9 cellular contexts compared by ENCODE assay signal in the genomic region with DNA sequence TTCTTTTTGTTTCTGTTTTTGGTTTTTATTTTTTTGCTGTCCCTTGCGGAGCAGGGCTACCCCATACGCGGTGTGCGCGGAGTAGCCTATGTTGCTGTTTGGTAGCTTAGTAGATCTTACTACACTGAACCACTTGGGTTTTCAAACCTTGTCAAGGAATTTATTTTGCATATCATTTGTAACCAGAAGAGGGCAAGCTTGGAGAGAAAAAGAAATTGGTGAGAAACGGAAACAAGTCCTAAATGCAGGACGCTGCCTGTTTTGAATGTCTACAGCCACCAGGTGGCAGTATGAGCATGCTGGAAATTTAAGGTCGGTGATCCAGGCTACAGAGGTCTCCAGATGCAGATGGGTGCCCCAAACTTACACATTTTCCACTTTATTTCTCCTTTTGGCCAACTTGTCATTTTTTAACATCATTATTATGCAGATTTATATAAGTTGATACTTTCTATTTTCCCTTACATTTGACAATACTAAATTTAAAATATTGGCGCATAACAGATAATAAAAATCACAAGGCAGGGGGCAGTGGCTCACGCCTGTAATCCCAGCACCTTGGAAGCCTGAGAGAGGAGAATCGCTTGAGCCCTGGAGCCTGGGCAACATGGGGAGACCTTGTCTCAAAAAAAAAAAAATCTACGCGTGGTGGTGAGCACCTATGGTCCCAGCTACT. TPM values are rescaled to one million over a fixed set of nuclear protein-coding genes. Genes with fewer than 3 reads are reported as not detected.
DNase-seq lines count a peak whose midpoint lies in the region; ATAC-seq and TF ChIP-seq lines count a peak whose summit lies in the region.
"Had no signal": no experiment of that assay in that cellular context is flagged by ENCODE, and none has a peak within 500 bp of the region (broad histone marks: within the 10 kb centered on the region; RNA-seq: fewer than 3 reads in every experiment).

No MANE protein-coding gene starts in this region.

- peaks cover 4% of the 10 kb centered on the region for H3K36me3 Mint-ChIP-seq in Calu3 (ENCODE audit: insufficient read depth, unreplicated experiment)
- H3K36me3 Mint-ChIP-seq in naive thymus-derived CD8-positive, alpha-beta T cell: no peaks in the 10 kb centered on the region
- H3K36me3 Mint-ChIP-seq in stimulated activated naive B cell treated with anti-CD40 and anti-IgM and Interleukin-4, amounts not matched to agents 10 μg/mL and 1 μg/mL and 100 μg/mL, for 72 hours: no peaks in the 10 kb centered on the region

- H3K14ac ChIP-seq in IMR-90 (replicated peaks; ENCODE audit: low read depth, low read length): no peak overlapping the region

- POLR2A ChIA-PET in IMR-90 (lab: Charles Lee; ENCODE audit: unreplicated experiment): no interaction called here
- POLR2A ChIA-PET in naive thymus-derived CD8-positive, alpha-beta T cell (lab: Charles Lee): interaction anchor here (0.6 to 1.1 kb wide), 2 partner anchors 16 to 244 kb away, joined by 4 to 7 read pairs; no protein-coding TSS in a partner anchor

- no peak overlapping the region for H2AFZ ChIP-seq in IMR-90 (replicated peaks; ENCODE audit: low read length, poor library complexity)
- no peak overlapping the region for H2AFZ ChIP-seq in OCI-LY3 (ENCODE audit: low read depth, low read length)

- no peaks in the 10 kb centered on the region for H3K79me1 ChIP-seq in IMR-90 (ENCODE audit: low read depth in 1 of 2, low read length in 2 of 2)

- WGBS in IMR-90 (ENCODE audit: extremely low coverage in 2 of 2, insufficient read length in 1 of 2), 2 experiments: 0% methylated on average over 1 of the region's 13 CpGs; no CpG with 5 or more reads in 1 of the 2 experiments

- no peak for TF ChIP-seq POLR2A in IMR-90 (IDR thresholded peaks at IDR 0.05; ENCODE audit: low read depth, low read length)

- TF ChIP-seq CTCF in Calu3 (IDR thresholded peaks at IDR 0.05; ENCODE audit: unreplicated experiment) (peak; percentile 98), IMR-90 (conservative IDR thresholded peaks at IDR 0.05; ENCODE audit: low read depth, low read length) (peak; percentile 98), OCI-LY3 (IDR thresholded peaks at IDR 0.05; ENCODE audit: low read depth, low read length) (peak; percentile 80), epithelial cell of esophagus (IDR thresholded peaks at IDR 0.05; ENCODE audit: insufficient read depth, low read depth, low read length, missing control alignments) (peak; percentile 96)

- no peak overlapping the region for H3K9ac ChIP-seq in IMR-90 (ENCODE audit: low read depth, low read length)
- no peak overlapping the region for H3K9ac ChIP-seq in OCI-LY3 (ENCODE audit: low read length)

- no peak overlapping the region for H3K23ac ChIP-seq in IMR-90 (ENCODE audit: low read depth, low read length)

- H3K4me1 Mint-ChIP-seq in Calu3 (ENCODE audit: low read depth, unreplicated experiment): peaks cover 16% of the 10 kb centered on the region
- H3K4me1 Mint-ChIP-seq in naive thymus-derived CD8-positive, alpha-beta T cell: peaks cover 0 to 8% (median 2%) of the 10 kb centered on the region in 4 donors
- H3K4me1 Mint-ChIP-seq in stimulated activated naive B cell treated with anti-CD40 and anti-IgM and Interleukin-4, amounts not matched to agents 10 μg/mL and 1 μg/mL and 100 μg/mL, for 72 hours: peaks cover 15 to 21% of the 10 kb centered on the region in 2 donors

- no peaks in the 10 kb centered on the region for H3K36me3 ChIP-seq in IMR-90 (ENCODE audit: control insufficient read depth, insufficient read depth, low read length)
- H3K36me3 ChIP-seq in OCI-LY3 (replicated peaks; ENCODE audit: low read depth, low read length): no peaks in the 10 kb centered on the region

- H3K27me3 ChIP-seq in IMR-90 (ENCODE audit: control insufficient read depth, insufficient read depth, low read length) (peaks cover 2% of the 10 kb centered on the region; the same call in 1 of the 2 replicates), OCI-LY3 (ENCODE audit: low read depth, low read length) (no peaks in the 10 kb centered on the region)

- BruUV-seq in Calu3 (replicated peaks; lab: Mats Ljungman, UMichigan): no TSS peak
- BruUV-seq in IMR-90 (replicated peaks; lab: Mats Ljungman, UMichigan): no TSS peak

- H3K27ac ChIP-seq in IMR-90 (ENCODE audit: insufficient read depth, low read length) (no peak overlapping the region), OCI-LY3 (ENCODE audit: low read length) (no peak overlapping the region)

- no peak overlapping the region for H3K27ac Mint-ChIP-seq in Calu3 (ENCODE audit: unreplicated experiment)
- peak overlapping the region in 4 of 10 donors; percentile 31 to 90 (median 79) for H3K27ac Mint-ChIP-seq in naive thymus-derived CD8-positive, alpha-beta T cell
- peak overlapping the region; percentile 51 for H3K27ac Mint-ChIP-seq in stimulated activated naive B cell treated with anti-CD40 and anti-IgM and Interleukin-4, amounts not matched to agents 10 μg/mL and 1 μg/mL and 100 μg/mL, for 72 hours
- H3K27ac Mint-ChIP-seq: dendritic cell treated with granulocyte-macrophage colony-stimulating factor and Interleukin-4, amounts not matched to agents 40 ng/mL and 50 ng/mL, for 4 days had no signal

- no peak overlapping the region for H3K4me3 Mint-ChIP-seq in Calu3 (ENCODE audit: low read depth, unreplicated experiment)
- H3K4me3 Mint-ChIP-seq in naive thymus-derived CD8-positive, alpha-beta T cell: no peak overlapping the region
- H3K4me3 Mint-ChIP-seq in stimulated activated naive B cell treated with anti-CD40 and anti-IgM and Interleukin-4, amounts not matched to agents 10 μg/mL and 1 μg/mL and 100 μg/mL, for 72 hours: peak overlapping the region; percentile 47 to 56
- H3K4me3 Mint-ChIP-seq: dendritic cell treated with granulocyte-macrophage colony-stimulating factor and Interleukin-4, amounts not matched to agents 40 ng/mL and 50 ng/mL, for 4 days had no signal

- no peak overlapping the region for H2AK5ac ChIP-seq in IMR-90 (ENCODE audit: low read depth, low read length)

- H2AK9ac ChIP-seq in IMR-90 (replicated peaks; ENCODE audit: low read depth, low read length, poor library complexity): no peak overlapping the region

- CTCF ChIA-PET in Calu3 (lab: Charles Lee) (interaction anchor here (0.7 to 1.8 kb wide), 14 partner anchors 9 to 670 kb away, joined by 3 to 28 read pairs (median 4); partner anchors contain the start of gene STK31), IMR-90 (lab: Yijun Ruan, JAX) (interaction anchor here (0.6 to 2.2 kb wide), 20 partner anchors 9 to 1604 kb away, joined by 3 to 12 read pairs (median 3); partner anchors contain the start of gene CCDC126)

- dilution Hi-C loops in IMR-90 (cut with HindIII; ENCODE audit: low sequenced_read_pairs, unreplicated experiment): no loop called here

- no peaks in the 10 kb centered on the region for H3K79me2 ChIP-seq in OCI-LY3 (ENCODE audit: low read length)

- H3K4me1 ChIP-seq in IMR-90 (ENCODE audit: control insufficient read depth, insufficient read depth, low read length) (no peaks in the 10 kb centered on the region), OCI-LY3 (ENCODE audit: low read length) (peaks cover 19% of the 10 kb centered on the region)

- H3K4me3 ChIP-seq in IMR-90 (ENCODE audit: insufficient read depth, low read depth, low read length) (no peak overlapping the region), OCI-LY3 (ENCODE audit: low read length) (no peak overlapping the region), epithelial cell of esophagus (ENCODE audit: low read length) (no peak overlapping the region)

- no peak overlapping the region for H4K8ac ChIP-seq in IMR-90 (ENCODE audit: low read depth in 2 of 2, low read length in 2 of 2)

- H3K9me3 ChIP-seq in IMR-90 (ENCODE audit: control insufficient read depth, insufficient read depth, low read length): no peaks in the 10 kb centered on the region; the same call in 1 of the 2 replicates
- no peaks in the 10 kb centered on the region for H3K9me3 ChIP-seq in OCI-LY3 (ENCODE audit: insufficient read depth, low read length)

- H2BK5ac ChIP-seq in IMR-90 (ENCODE audit: low read depth, low read length, poor library complexity, severe bottlenecking): no peak overlapping the region

- DNase-seq in Calu3 (peak; percentile 87), IMR-90 (peak; percentile 91), epithelial cell of esophagus (ENCODE audit: low read depth) (peak; percentile 90)
- DNase-seq in activated CD8-positive, alpha-beta memory T cell treated with anti-CD3 and anti-CD28 coated beads, Interleukin-2, amount 50 U/mL, for 4 hours: peak; percentile 74
- DNase-seq in naive thymus-derived CD8-positive, alpha-beta T cell: peak; percentile 40 to 89 (median 80)
- peak; percentile 65 for DNase-seq in stimulated activated naive B cell treated with anti-CD40 and anti-IgM and Interleukin-4, amounts not matched to agents 10 μg/mL and 1 μg/mL and 100 μg/mL, for 72 hours

- no peaks in the 10 kb centered on the region for H3K9me3 Mint-ChIP-seq in Calu3 (ENCODE audit: low read depth, unreplicated experiment)
- H3K9me3 Mint-ChIP-seq in naive thymus-derived CD8-positive, alpha-beta T cell: no peaks in the 10 kb centered on the region
- H3K9me3 Mint-ChIP-seq in stimulated activated naive B cell treated with anti-CD40 and anti-IgM and Interleukin-4, amounts not matched to agents 10 μg/mL and 1 μg/mL and 100 μg/mL, for 72 hours: no peaks in the 10 kb centered on the region
- H3K9me3 Mint-ChIP-seq: dendritic cell treated with granulocyte-macrophage colony-stimulating factor and Interleukin-4, amounts not matched to agents 40 ng/mL and 50 ng/mL, for 4 days had no signal

- H3K18ac ChIP-seq in IMR-90 (ENCODE audit: low read depth, low read length): no peak overlapping the region

- H3K27me3 Mint-ChIP-seq in Calu3 (ENCODE audit: unreplicated experiment): no peaks in the 10 kb centered on the region
- H3K27me3 Mint-ChIP-seq in naive thymus-derived CD8-positive, alpha-beta T cell: no peaks in the 10 kb centered on the region
- H3K27me3 Mint-ChIP-seq in stimulated activated naive B cell treated with anti-CD40 and anti-IgM and Interleukin-4, amounts not matched to agents 10 μg/mL and 1 μg/mL and 100 μg/mL, for 72 hours: no peaks in the 10 kb centered on the region

- no peak overlapping the region for H2BK120ac ChIP-seq in IMR-90 (ENCODE audit: low read depth, low read length)

- intact Hi-C loops in Calu3 (cut with micrococcal nuclease; ENCODE audit: unreplicated experiment): loop anchor here (1.0 kb wide), 1 partner anchor 165 kb away; no protein-coding TSS in a partner anchor
- intact Hi-C loops in IMR-90 (cut with micrococcal nuclease): loop anchor here (1.0 kb wide), 1 partner anchor 165 kb away; no protein-coding TSS in a partner anchor

- H3K4me2 ChIP-seq in IMR-90 (ENCODE audit: low read depth, low read length) (no peak overlapping the region), OCI-LY3 (ENCODE audit: low read length) (peak overlapping the region; percentile 16; the same call in 1 of the 2 replicates)

- H3K56ac ChIP-seq in IMR-90 (ENCODE audit: extremely low read depth, insufficient read depth, low read length): no peak overlapping the region

- no peaks in the 10 kb centered on the region for H3K9me1 ChIP-seq in IMR-90 (ENCODE audit: insufficient read depth, low read length)

- in situ Hi-C loops in IMR-90 (cut with MboI; ENCODE audit: low sequenced_read_pairs): loop anchor here (25.0 kb wide), 1 partner anchor 1565 kb away; no protein-coding TSS in a partner anchor

- no peak overlapping the region for H3K4ac ChIP-seq in IMR-90 (ENCODE audit: low read depth, low read length)

- H4K5ac ChIP-seq in IMR-90 (ENCODE audit: low read depth, low read length): no peak overlapping the region

- peak; percentile 60 for ATAC-seq in GM21447 (IDR thresholded peaks at IDR 0.05; ENCODE audit: unreplicated experiment)
- ATAC-seq in IMR-90 (ENCODE audit: low read depth): peak; percentile 96
- ATAC-seq in naive thymus-derived CD8-positive, alpha-beta T cell: peak; percentile 89 to 90
- peak; percentile 59 to 68 for ATAC-seq in stimulated activated naive B cell treated with anti-CD40 and anti-IgM and Interleukin-4, amounts not matched to agents 10 μg/mL and 1 μg/mL and 100 μg/mL, for 72 hours (replicated peaks)

- no peaks in the 10 kb centered on the region for H4K20me1 ChIP-seq in IMR-90 (ENCODE audit: insufficient read depth, low read length)
- no peaks in the 10 kb centered on the region for H4K20me1 ChIP-seq in OCI-LY3 (ENCODE audit: insufficient read depth, low read length)

- H2BK15ac ChIP-seq in IMR-90 (ENCODE audit: low read depth, low read length): no peak overlapping the region

- no peak overlapping the region for H4K91ac ChIP-seq in IMR-90 (ENCODE audit: insufficient read depth, low read depth, low read length)

- peak; percentile 87 for TF ChIP-seq RAD21 in IMR-90 (IDR thresholded peaks at IDR 0.05; ENCODE audit: low read length)

- no peak overlapping the region for H2BK20ac ChIP-seq in IMR-90 (ENCODE audit: low read depth, low read length)

RNA-seq across cellular contexts. Expression of gene TRA2A, which starts 15.3 kb away (rescaled TPM):
- 136 and 143 TPM in 2 replicates for total RNA-seq in Calu3 (2022)
- total RNA-seq in IMR-90 (2012; rRNA removed): 36.4 and 44.3 TPM in 2 replicates
- 73.6 and 77.3 TPM in 2 replicates for polyA plus RNA-seq in IMR-90 (2012; rRNA removed)
- polyA plus RNA-seq in IMR-90 (2012; cell fraction: cytosol; rRNA removed): 16.7 and 17.4 TPM in 2 replicates
- polyA plus RNA-seq in IMR-90 (2012; cell fraction: nucleus; rRNA removed; ENCODE audit: low replicate concordance): 26.8 and 142 TPM in 2 replicates
- total RNA-seq in naive thymus-derived CD8-positive, alpha-beta T cell: 100 to 1,000 TPM; 155 to 157 TPM
- 10 to 100 TPM; 33.7 to 57.7 (median 54.7) TPM for polyA plus RNA-seq in naive thymus-derived CD8-positive, alpha-beta T cell

RNA-seq across cellular contexts. Expression of gene CCDC126, which starts 50.1 kb away (rescaled TPM):
- total RNA-seq in Calu3 (2022) (11.0 and 12.3 TPM in 2 replicates), IMR-90 (2012; rRNA removed) (5.6 and 10.6 TPM in 2 replicates)
- 4.1 TPM in 2 replicates for polyA plus RNA-seq in IMR-90 (2012; rRNA removed)
- polyA plus RNA-seq in IMR-90 (2012; cell fraction: cytosol; rRNA removed): 1.2 and 1.3 TPM in 2 replicates
- polyA plus RNA-seq in IMR-90 (2012; cell fraction: nucleus; rRNA removed; ENCODE audit: low replicate concordance): 0.45 and 2.2 TPM in 2 replicates
- total RNA-seq in naive thymus-derived CD8-positive, alpha-beta T cell: 10 to 100 TPM; 15.0 to 15.5 TPM
- polyA plus RNA-seq in naive thymus-derived CD8-positive, alpha-beta T cell: 10 to 100 TPM in 2 of 3 donors, 1 to 10 TPM in 1; 7.8 to 13.8 (median 11.7) TPM

Comparison
In these comparisons a context has a peak if more than half of its experiments do, and no peak if none do; other contexts are left out.
1. H3K4me3 Mint-ChIP-seq: peak in stimulated activated naive B cell treated with anti-CD40 and anti-IgM and Interleukin-4, amounts not matched to agents 10 μg/mL and 1 μg/mL and 100 μg/mL, for 72 hours (2 of 2); none in Calu3 (single experiment) and naive thymus-derived CD8-positive, alpha-beta T cell (0 of 10).
2. Peak in every context shown above with its lines, with median percentiles within 50 percentile points of each other: DNase-seq, CTCF ChIP-seq and ATAC-seq.